ENCODE assay signal across 8 cellular contexts in the genomic region with DNA sequence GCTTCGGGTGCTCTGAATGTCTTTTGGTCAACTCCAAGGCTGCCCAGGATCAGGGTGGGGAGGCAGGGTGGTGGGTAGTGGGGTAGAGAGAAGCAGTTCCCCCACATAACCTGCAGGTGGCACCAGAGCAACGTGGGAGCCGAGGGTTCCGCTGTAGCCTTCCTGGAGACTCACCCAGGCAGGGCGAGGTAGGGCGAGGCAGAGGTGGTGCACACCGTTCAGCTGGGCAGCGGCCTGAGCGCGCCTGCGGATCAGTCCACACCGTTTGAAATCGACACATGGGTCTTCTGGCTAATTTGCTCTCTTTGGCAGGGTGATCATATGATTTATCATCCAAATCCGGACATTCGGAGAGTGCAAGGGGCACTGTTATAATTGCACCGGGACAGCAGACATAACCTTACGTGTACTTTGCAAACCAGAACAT. TPM values are rescaled to one million over a fixed set of nuclear protein-coding genes. Genes with fewer than 3 reads are reported as not detected.
DNase-seq lines count a peak whose midpoint lies in the region; ATAC-seq, FAIRE-seq and TF ChIP-seq lines count a peak whose summit lies in the region.

No MANE protein-coding gene starts in this region.

- H3K27me3 ChIP-seq in endothelial cell of umbilical vein (ENCODE audit: control insufficient read depth in 2 of 2, insufficient read depth in 2 of 2, low read length in 2 of 2), result peaks cover 12 to 20% of the 10 kb centered on the region in 2 experiments

- peaks cover 30% of the 10 kb centered on the region for H3K27me3 Mint-ChIP-seq in activated CD8-positive, alpha-beta memory T cell treated with anti-CD3 and anti-CD28 coated beads, Interleukin-2, amount 10 ng/mL, durations not matched to agents 7 days and 5 days

- peak overlapping the region; percentile 46 for H3K4me3 Mint-ChIP-seq in activated CD8-positive, alpha-beta memory T cell treated with anti-CD3 and anti-CD28 coated beads, Interleukin-2, amount 10 ng/mL, durations not matched to agents 7 days and 5 days

- no peaks in the 10 kb centered on the region for H3K9me1 ChIP-seq in endothelial cell of umbilical vein (replicated peaks; ENCODE audit: control insufficient read depth, extremely low read depth, insufficient read depth, low read length)

- DNase-seq in AG10803 (ENCODE audit: low read depth) (peak; percentile 45), NOMO-1 treated with dmso at 0.1 percent for 144 hours (lab: John Stamatoyannopoulos, UW; ENCODE audit: unreplicated experiment) (peak; percentile 48), endothelial cell of umbilical vein (ENCODE audit: low read depth, low spot score) (peak; percentile 61), mucosa of gallbladder (ENCODE audit: low spot score) (peak; percentile 53)
- peak; percentile 84 for DNase-seq in activated CD8-positive, alpha-beta memory T cell treated with anti-CD3 and anti-CD28 coated beads, Interleukin-2, amount 10 ng/mL, durations not matched to agents 7 days and 5 days
- peak; percentile 34 to 61 for DNase-seq in stimulated activated CD8-positive, alpha-beta memory T cell treated with anti-CD3 and anti-CD28 coated beads, Interleukin-4, amount 100 ng/mL, for 1 hour (ENCODE audit: low read depth in 2 of 2, low spot score in 1 of 2)

- no peaks in the 10 kb centered on the region for H3K9me3 Mint-ChIP-seq in activated CD8-positive, alpha-beta memory T cell treated with anti-CD3 and anti-CD28 coated beads, Interleukin-2, amount 10 ng/mL, durations not matched to agents 7 days and 5 days (ENCODE audit: low read depth)

- H2AFZ ChIP-seq in endothelial cell of umbilical vein (ENCODE audit: low read depth, low read length), result peak overlapping the region; percentile 29

- peak overlapping the region; percentile 37 for H3K4me2 ChIP-seq in endothelial cell of umbilical vein (ENCODE audit: insufficient read depth, low read length)

- no TSS peak for BruUV-seq in endothelial cell of umbilical vein (replicated peaks; lab: Mats Ljungman, UMichigan)

- TF ChIP-seq POLR2A in endothelial cell of umbilical vein (IDR thresholded peaks at IDR 0.05; ENCODE audit: low read depth, low read length), result no peak

- no peak overlapping the region for H3K9ac ChIP-seq in endothelial cell of umbilical vein (replicated peaks; ENCODE audit: extremely low read depth, insufficient read depth, low read length)

- H4K20me1 ChIP-seq in endothelial cell of umbilical vein (replicated peaks; ENCODE audit: control insufficient read depth, extremely low read depth, insufficient read depth, low read length), result no peaks in the 10 kb centered on the region

- H3K4me3 ChIP-seq in AG10803 (ENCODE audit: low read length), result no peak overlapping the region
- no peak overlapping the region for H3K4me3 ChIP-seq in endothelial cell of umbilical vein (replicated peaks in 1 of 3; ENCODE audit: insufficient read depth in 1 of 3, low read depth in 1 of 3, low read length in 3 of 3)

- CTCF ChIA-PET in activated CD8-positive, alpha-beta memory T cell treated with anti-CD3 and anti-CD28 coated beads, Interleukin-2, amount 10 ng/mL, durations not matched to agents 7 days and 5 days (lab: Charles Lee), result interaction anchor here (0.6 to 8.7 kb wide), 35 partner anchors 8 to 393 kb away, joined by 3 to 141 read pairs (median 6); no protein-coding TSS in a partner anchor
- CTCF ChIA-PET in endothelial cell of umbilical vein (lab: Charles Lee), result interaction anchor here (0.8 to 8.6 kb wide), 15 partner anchors 10 to 394 kb away, joined by 3 to 169 read pairs (median 6); no protein-coding TSS in a partner anchor

- intact Hi-C loops in endothelial cell of umbilical vein (cut with micrococcal nuclease), result loop anchor here (1.0 to 2.0 kb wide), 6 partner anchors 22 to 394 kb away; no protein-coding TSS in a partner anchor

- ATAC-seq in GM19023 (IDR thresholded peaks at IDR 0.05; ENCODE audit: unreplicated experiment), result peak; percentile 88
- peak; percentile 98 for ATAC-seq in HG03280 (IDR thresholded peaks at IDR 0.05; ENCODE audit: unreplicated experiment)
- ATAC-seq in activated CD8-positive, alpha-beta memory T cell treated with anti-CD3 and anti-CD28 coated beads, Interleukin-2, amount 10 ng/mL, durations not matched to agents 7 days and 5 days, result peak; percentile 100

- no peaks in the 10 kb centered on the region for H3K4me1 ChIP-seq in endothelial cell of umbilical vein (ENCODE audit: control insufficient read depth, extremely low read depth, insufficient read depth, low read length)

- TF ChIP-seq CTCF in AG10803 (conservative IDR thresholded peaks at IDR 0.05; ENCODE audit: low read length) (peak; percentile 94), endothelial cell of umbilical vein (IDR thresholded peaks at IDR 0.05; ENCODE audit: extremely low read depth in 1 of 2, insufficient read depth in 1 of 2, low read depth in 1 of 2, low read length in 2 of 2) (peak; percentile 76 to 95)

- peak; percentile 93 for FAIRE-seq in endothelial cell of umbilical vein (lab: Jason Lieb, UNC)

- H3K79me2 ChIP-seq in endothelial cell of umbilical vein (ENCODE audit: control insufficient read depth, insufficient read depth, low read length), result no peaks in the 10 kb centered on the region

- H3K4me1 Mint-ChIP-seq in activated CD8-positive, alpha-beta memory T cell treated with anti-CD3 and anti-CD28 coated beads, Interleukin-2, amount 10 ng/mL, durations not matched to agents 7 days and 5 days, result peaks cover 10% of the 10 kb centered on the region

- POLR2A ChIA-PET in endothelial cell of umbilical vein (lab: Charles Lee), result no interaction called here

- dilution Hi-C loops in endothelial cell of umbilical vein (cut with MboI; ENCODE audit: extremely low pct_ligation_motif_present, low sequenced_read_pairs), result no loop called here

- H3K9me3 ChIP-seq in endothelial cell of umbilical vein (replicated peaks; ENCODE audit: control insufficient read depth, insufficient read depth, low read length), result no peaks in the 10 kb centered on the region

- H3K36me3 Mint-ChIP-seq in activated CD8-positive, alpha-beta memory T cell treated with anti-CD3 and anti-CD28 coated beads, Interleukin-2, amount 10 ng/mL, durations not matched to agents 7 days and 5 days, result no peaks in the 10 kb centered on the region

- H3K27ac ChIP-seq in endothelial cell of umbilical vein (ENCODE audit: insufficient read depth, low read depth, low read length), result no peak overlapping the region

- no peak overlapping the region for H3K27ac Mint-ChIP-seq in activated CD8-positive, alpha-beta memory T cell treated with anti-CD3 and anti-CD28 coated beads, Interleukin-2, amount 10 ng/mL, durations not matched to agents 7 days and 5 days

- H3K36me3 ChIP-seq in endothelial cell of umbilical vein (ENCODE audit: control insufficient read depth in 2 of 2, extremely low read depth in 1 of 2, insufficient read depth in 2 of 2, low read length in 2 of 2), result no peaks in the 10 kb centered on the region

TF ChIP-seq in endothelial cell of umbilical vein, 7 proteins besides CTCF, POLR2A, EP300 and RAD21:
- no peak for TF ChIP-seq MYC (IDR thresholded peaks at IDR 0.05; ENCODE audit: low read depth, low read length)
- TF ChIP-seq GATA2 (IDR thresholded peaks at IDR 0.05; ENCODE audit: insufficient read depth, insufficient read length, low read depth, low read length), result no peak
- TF ChIP-seq EZH2 (IDR thresholded peaks at IDR 0.05; ENCODE audit: borderline replicate concordance, low read depth, low read length, severe bottlenecking), result no peak
- no peak for TF ChIP-seq MAX (IDR thresholded peaks at IDR 0.05; ENCODE audit: insufficient read depth, insufficient read length)
- TF ChIP-seq POLR2AphosphoS5 (IDR thresholded peaks at IDR 0.05; ENCODE audit: insufficient read depth, low read depth, low read length), result no peak
- TF ChIP-seq FOS (IDR thresholded peaks at IDR 0.05; ENCODE audit: borderline replicate concordance, insufficient read depth, low read length), result no peak
- TF ChIP-seq JUN (IDR thresholded peaks at IDR 0.05; ENCODE audit: borderline replicate concordance, insufficient read depth, insufficient read length, low read depth), result no peak
TF ChIP-seq in endothelial cell of umbilical vein: peak in this region for 0.

RNA-seq across cellular contexts. Expression of gene MAP3K8, which starts 41.4 kb away (rescaled TPM):
- 10 to 100 TPM; 54.5 to 56.8 TPM for total RNA-seq in activated CD8-positive, alpha-beta memory T cell treated with anti-CD3 and anti-CD28 coated beads, Interleukin-2, amount 10 ng/mL, durations not matched to agents 7 days and 5 days
- total RNA-seq in endothelial cell of umbilical vein, result 8.1 and 10.6 TPM in 2 replicates
- 4.2 and 5.2 TPM in 2 replicates for polyA plus RNA-seq in endothelial cell of umbilical vein
- 4.4 and 5.3 TPM in 2 replicates for polyA plus RNA-seq in endothelial cell of umbilical vein (2011; cell fraction: cytosol; rRNA removed)
- polyA plus RNA-seq in endothelial cell of umbilical vein (2011; cell fraction: nucleus; rRNA removed), result 16.4 and 18.8 TPM in 2 replicates
- polyA plus RNA-seq in endothelial cell of umbilical vein (2012), result 5.4 and 6.8 TPM in 2 replicates
- polyA minus RNA-seq in endothelial cell of umbilical vein, result 2.9 and 6.6 TPM in 2 replicates
- 7.8 TPM for polyA minus RNA-seq in endothelial cell of umbilical vein (2011; cell fraction: cytosol; rRNA and poly(A)+ RNA removed)
- 13.4 and 15.1 TPM in 2 replicates for polyA minus RNA-seq in endothelial cell of umbilical vein (2011; cell fraction: nucleus; rRNA and poly(A)+ RNA removed)
- total RNA-seq in mucosa of gallbladder, result 17.5 TPM

RNA-seq across cellular contexts. Expression of gene MTPAP, which starts 43.5 kb away (rescaled TPM):
- total RNA-seq in activated CD8-positive, alpha-beta memory T cell treated with anti-CD3 and anti-CD28 coated beads, Interleukin-2, amount 10 ng/mL, durations not matched to agents 7 days and 5 days, result 10 to 100 TPM; 29.1 to 33.8 TPM
- 24.4 and 24.9 TPM in 2 replicates for total RNA-seq in endothelial cell of umbilical vein
- 3.9 and 4.1 TPM in 2 replicates for polyA plus RNA-seq in endothelial cell of umbilical vein
- polyA plus RNA-seq in endothelial cell of umbilical vein (2011; cell fraction: cytosol; rRNA removed), result 8.0 TPM in 2 replicates
- 9.3 and 12.3 TPM in 2 replicates for polyA plus RNA-seq in endothelial cell of umbilical vein (2011; cell fraction: nucleus; rRNA removed)
- 13.6 and 19.6 TPM in 2 replicates for polyA plus RNA-seq in endothelial cell of umbilical vein (2012)
- 4.2 and 7.9 TPM in 2 replicates for polyA minus RNA-seq in endothelial cell of umbilical vein
- 5.8 TPM for polyA minus RNA-seq in endothelial cell of umbilical vein (2011; cell fraction: cytosol; rRNA and poly(A)+ RNA removed)
- 5.3 and 9.0 TPM in 2 replicates for polyA minus RNA-seq in endothelial cell of umbilical vein (2011; cell fraction: nucleus; rRNA and poly(A)+ RNA removed)
- total RNA-seq in mucosa of gallbladder, result 18.7 TPM
